ENCODE assay signal across 1 cellular context in genomic region chr3:129605593-129606521, GRCh38.
TF ChIP-seq lines count a peak whose summit lies in the region.

No MANE protein-coding gene starts in this region.

TF ChIP-seq in K562, 482 proteins besides CTCF, POLR2A, EP300 and RAD21 (continued from another document):
- TF ChIP-seq MGA (IDR thresholded peaks at IDR 0.05), result peak; percentile 71; the same call in 1 of the 2 replicates
- TF ChIP-seq ZNF436 (CRISPR knock-in tag; IDR thresholded peaks at IDR 0.05), result no peak
- no peak for TF ChIP-seq FOS (IDR thresholded peaks at IDR 0.05; ENCODE audit: extremely low read depth, insufficient read length)
- no peak for TF ChIP-seq PRPF4 (IDR thresholded peaks at IDR 0.05; ENCODE audit: insufficient read depth, low read depth, low read length, poor library complexity, severe bottlenecking)
- TF ChIP-seq SAFB (IDR thresholded peaks at IDR 0.05; ENCODE audit: borderline replicate concordance, low read depth, low read length), result peak; percentile 66; the same call in 1 of the 2 replicates
- TF ChIP-seq NFIC (IDR thresholded peaks at IDR 0.05), result peak; percentile 47
- no peak for TF ChIP-seq KLF13 (tag; IDR thresholded peaks at IDR 0.05; ENCODE audit: borderline replicate concordance, low read depth)
- TF ChIP-seq ZNF79 (CRISPR knock-in tag; IDR thresholded peaks at IDR 0.05; ENCODE audit: low read depth), result no peak
- peak in 1 of 2 experiments; percentile 77; a peak in 1 of 4 replicates for TF ChIP-seq TEAD1 (CRISPR knock-in tag; IDR thresholded peaks at IDR 0.05)
- no peak for TF ChIP-seq ZNF830 (CRISPR knock-in tag; IDR thresholded peaks at IDR 0.05)
- no peak for TF ChIP-seq MBD2 (IDR thresholded peaks at IDR 0.05; ENCODE audit: borderline replicate concordance, low read depth)
- TF ChIP-seq HDAC6 (IDR thresholded peaks at IDR 0.05; ENCODE audit: low read depth, low read length), result 0 out of 2 replicates have a peak, but pooled peaks have one; percentile 44
- TF ChIP-seq MTA3 (IDR thresholded peaks at IDR 0.05; ENCODE audit: borderline replicate concordance), result 0 out of 2 replicates have a peak, but pooled peaks have one; percentile 33
- TF ChIP-seq CXXC5 (CRISPR knock-in tag; IDR thresholded peaks at IDR 0.05), result peak; percentile 42; the same call in 1 of the 2 replicates
- TF ChIP-seq JUND (IDR thresholded peaks at IDR 0.05; ENCODE audit: borderline replicate concordance, low read depth, low read length), result no peak
- TF ChIP-seq JUND (tag; IDR thresholded peaks at IDR 0.05; ENCODE audit: borderline replicate concordance, low read depth, low read length), result no peak
- TF ChIP-seq FOXP4 (CRISPR knock-in tag; IDR thresholded peaks at IDR 0.05; ENCODE audit: borderline replicate concordance), result no peak; the same call in 1 of the 2 replicates
- no peak for TF ChIP-seq GATA2 (CRISPR knock-in tag; IDR thresholded peaks at IDR 0.05)
- TF ChIP-seq MLX (CRISPR knock-in tag; conservative IDR thresholded peaks at IDR 0.05), result no peak
- TF ChIP-seq JUN (IDR thresholded peaks at IDR 0.05; ENCODE audit: borderline replicate concordance, low read depth, low read length), result no peak
- 0 out of 2 replicates have a peak, but pooled peaks have one; percentile 59 for TF ChIP-seq JUN (CRISPR knock-in tag; IDR thresholded peaks at IDR 0.05; ENCODE audit: borderline replicate concordance)
- peak; percentile 53 to 62; a peak in 3 of 4 replicates for TF ChIP-seq NRF1 (conservative IDR thresholded peaks at IDR 0.05 in 1 of 2, IDR thresholded peaks at IDR 0.05 in 1 of 2)
- TF ChIP-seq ATF4 (CRISPR knock-in tag; IDR thresholded peaks at IDR 0.05), result no peak
- no peak for TF ChIP-seq NR2C2 (CRISPR knock-in tag; IDR thresholded peaks at IDR 0.05)
- peak; percentile 11; the same call in 1 of the 2 replicates for TF ChIP-seq NR2C2 (tag; IDR thresholded peaks at IDR 0.05)
- peak; percentile 76; the same call in 1 of the 2 replicates for TF ChIP-seq HNRNPL (IDR thresholded peaks at IDR 0.05; ENCODE audit: low read depth, low read length)
- no peak for TF ChIP-seq PCBP1 (IDR thresholded peaks at IDR 0.05; ENCODE audit: low read depth, low read length, poor library complexity, severe bottlenecking)
- peak; percentile 58 to 75; a peak in 2 of 4 replicates for TF ChIP-seq UBTF (IDR thresholded peaks at IDR 0.05; ENCODE audit: borderline replicate concordance in 1 of 2, low read depth in 2 of 2, low read length in 2 of 2)
- no peak for TF ChIP-seq ZNF717 (CRISPR knock-in tag; IDR thresholded peaks at IDR 0.05)
- TF ChIP-seq E2F6 (IDR thresholded peaks at IDR 0.05; ENCODE audit: borderline replicate concordance in 1 of 2, extremely low read depth in 1 of 2, insufficient read depth in 1 of 2, insufficient read length in 1 of 2, low read depth in 1 of 2, low read length in 1 of 2, poor library complexity in 1 of 2, severe bottlenecking in 1 of 2), result peak in 1 of 2 experiments; percentile 50
- TF ChIP-seq MAX (CRISPR knock-in tag; IDR thresholded peaks at IDR 0.05), result peak; percentile 63
- TF ChIP-seq HMGN3 (IDR thresholded peaks at IDR 0.05; ENCODE audit: borderline replicate concordance, extremely low read depth, insufficient read length, low read depth, low read length), result peak; percentile 9
- no peak for TF ChIP-seq MTA2 (IDR thresholded peaks at IDR 0.05; ENCODE audit: low read depth)
- TF ChIP-seq HINFP (tag; conservative IDR thresholded peaks at IDR 0.05; ENCODE audit: low read depth), result no peak
- no peak for TF ChIP-seq ZBTB1 (CRISPR knock-in tag; IDR thresholded peaks at IDR 0.05; ENCODE audit: borderline replicate concordance, low read depth)
- TF ChIP-seq L3MBTL2 (IDR thresholded peaks at IDR 0.05), result peak; percentile 54
